In the genomic region with DNA sequence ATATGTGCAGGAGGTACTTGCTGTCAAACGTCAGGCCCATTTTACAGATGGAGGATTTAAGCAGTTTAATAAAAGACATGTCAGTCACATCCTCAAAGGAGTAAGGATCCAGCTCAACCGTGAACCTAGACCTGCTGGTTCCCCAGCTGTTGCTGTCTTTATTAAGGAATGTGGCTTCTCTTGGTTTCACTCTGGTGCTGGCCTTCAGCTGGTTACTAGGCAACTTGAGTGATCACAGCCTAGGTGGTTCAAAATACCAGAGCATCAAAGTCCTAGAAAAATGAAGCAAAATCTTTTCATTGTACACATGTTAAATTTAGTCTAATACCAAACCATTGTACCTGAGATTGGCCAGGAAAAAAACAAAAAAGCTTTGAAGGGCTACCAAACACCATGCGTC, we compare ENCODE assay signal across 8 cellular contexts. TPM values are rescaled to one million over a fixed set of nuclear protein-coding genes. Genes with fewer than 3 reads are reported as not detected.
A peak's percentile ranks its signal among the peaks of the same experiment; 100 is the strongest.
DNase-seq lines count a peak whose midpoint lies in the region; ATAC-seq and TF ChIP-seq lines count a peak whose summit lies in the region.

No MANE protein-coding gene starts in this region.

- no peak overlapping the region for H2AFZ ChIP-seq in smooth muscle cell (ENCODE audit: low read depth)

- WGBS in smooth muscle cell (ENCODE audit: low lambda C conversion rate): 73% methylated on average over 3 of the region's 3 CpGs

- peak; percentile 54 for ATAC-seq in HG02852 (IDR thresholded peaks at IDR 0.05; ENCODE audit: unreplicated experiment)

- H3K79me2 ChIP-seq in smooth muscle cell (ENCODE audit: low read depth): no peaks in the 10 kb centered on the region

- peaks cover 16% of the 10 kb centered on the region for H3K4me1 Mint-ChIP-seq in T-helper 1 cell treated with Interleukin-12 subunit alpha and Interleukin-12 subunit beta and Interleukin-4 antibody, amounts not matched to agents 30 μg/mL and 1 μg/mL, for 36 hours (ENCODE audit: low read depth)

- peak overlapping the region; percentile 9 for H3K4me2 ChIP-seq in smooth muscle cell

- H3K27me3 ChIP-seq in ascending aorta (no peaks in the 10 kb centered on the region), smooth muscle cell (ENCODE audit: low read depth) (no peaks in the 10 kb centered on the region)

- no peaks in the 10 kb centered on the region for H3K36me3 ChIP-seq in ascending aorta
- H3K36me3 ChIP-seq in smooth muscle cell (ENCODE audit: low read depth): no peaks in the 10 kb centered on the region

- H4K20me1 ChIP-seq in smooth muscle cell (ENCODE audit: low read depth): no peaks in the 10 kb centered on the region

- H3F3A ChIP-seq in smooth muscle cell (ENCODE audit: low read depth): no peaks in the 10 kb centered on the region

- no peak overlapping the region for H3K9ac ChIP-seq in smooth muscle cell (ENCODE audit: low read depth)

- intact Hi-C loops in ascending aorta (cut with DNase I): no loop called here

- DNase-seq in T-helper 1 cell (no peak), ascending aorta (ENCODE audit: low spot score in 2 of 2) (no peak), smooth muscle cell (lab: John Stamatoyannopoulos, UW; ENCODE audit: unreplicated experiment) (no peak), T-helper 9 cell (no peak), NCI-H1092 treated with DMSO at 0.1 percent for 48 hours (lab: John Stamatoyannopoulos, UW) (no peak)
- DNase-seq in stimulated activated CD4-positive, alpha-beta T cell treated with anti-CD3 and anti-CD28 coated beads, Interleukin-4, amount 100 ng/mL, for 4 hours: no peak

- peak overlapping the region; percentile 79 for H3K4me3 Mint-ChIP-seq in T-helper 1 cell treated with Interleukin-12 subunit alpha and Interleukin-12 subunit beta and Interleukin-4 antibody, amounts not matched to agents 30 μg/mL and 1 μg/mL, for 36 hours

- H3K4me1 ChIP-seq in ascending aorta (no peaks in the 10 kb centered on the region), smooth muscle cell (ENCODE audit: low read depth) (no peaks in the 10 kb centered on the region)

- no peaks in the 10 kb centered on the region for H3K36me3 Mint-ChIP-seq in T-helper 1 cell treated with Interleukin-12 subunit alpha and Interleukin-12 subunit beta and Interleukin-4 antibody, amounts not matched to agents 30 μg/mL and 1 μg/mL, for 36 hours (ENCODE audit: low read depth)

- no peak for TF ChIP-seq CTCF in ascending aorta (IDR thresholded peaks at IDR 0.05)
- no peak for TF ChIP-seq CTCF in smooth muscle cell (IDR thresholded peaks at IDR 0.05; ENCODE audit: borderline replicate concordance, insufficient read depth, poor library complexity, severe bottlenecking)

- H3K4me3 ChIP-seq in ascending aorta (peak overlapping the region; percentile 44 to 54), smooth muscle cell (no peak overlapping the region)

- H3K9me3 ChIP-seq in ascending aorta: no peaks in the 10 kb centered on the region
- no peaks in the 10 kb centered on the region for H3K9me3 ChIP-seq in smooth muscle cell (replicated peaks; ENCODE audit: low read depth)

- H3K27ac Mint-ChIP-seq in T-helper 1 cell treated with Interleukin-12 subunit alpha and Interleukin-12 subunit beta and Interleukin-4 antibody, amounts not matched to agents 30 μg/mL and 1 μg/mL, for 36 hours: peak overlapping the region; percentile 86

- peak overlapping the region; percentile 27 to 39 for H3K27ac ChIP-seq in ascending aorta
- H3K27ac ChIP-seq in smooth muscle cell (ENCODE audit: low read depth): no peak overlapping the region

- no peaks in the 10 kb centered on the region for H3K9me3 Mint-ChIP-seq in T-helper 1 cell treated with Interleukin-12 subunit alpha and Interleukin-12 subunit beta and Interleukin-4 antibody, amounts not matched to agents 30 μg/mL and 1 μg/mL, for 36 hours

- peaks cover 4% of the 10 kb centered on the region for H3K27me3 Mint-ChIP-seq in T-helper 1 cell treated with Interleukin-12 subunit alpha and Interleukin-12 subunit beta and Interleukin-4 antibody, amounts not matched to agents 30 μg/mL and 1 μg/mL, for 36 hours (ENCODE audit: low read depth)

RNA-seq across cellular contexts. Expression of gene GLRA2, which starts 32.7 kb away (rescaled TPM):
- total RNA-seq in ascending aorta (not detected), smooth muscle cell (3.0 TPM in 1 of 2 replicates, not detected in the other)
- not detected in 2 replicates for polyA plus RNA-seq in smooth muscle cell
